Comparison of ENCODE assay signal across 8 cellular contexts in the genomic region with DNA sequence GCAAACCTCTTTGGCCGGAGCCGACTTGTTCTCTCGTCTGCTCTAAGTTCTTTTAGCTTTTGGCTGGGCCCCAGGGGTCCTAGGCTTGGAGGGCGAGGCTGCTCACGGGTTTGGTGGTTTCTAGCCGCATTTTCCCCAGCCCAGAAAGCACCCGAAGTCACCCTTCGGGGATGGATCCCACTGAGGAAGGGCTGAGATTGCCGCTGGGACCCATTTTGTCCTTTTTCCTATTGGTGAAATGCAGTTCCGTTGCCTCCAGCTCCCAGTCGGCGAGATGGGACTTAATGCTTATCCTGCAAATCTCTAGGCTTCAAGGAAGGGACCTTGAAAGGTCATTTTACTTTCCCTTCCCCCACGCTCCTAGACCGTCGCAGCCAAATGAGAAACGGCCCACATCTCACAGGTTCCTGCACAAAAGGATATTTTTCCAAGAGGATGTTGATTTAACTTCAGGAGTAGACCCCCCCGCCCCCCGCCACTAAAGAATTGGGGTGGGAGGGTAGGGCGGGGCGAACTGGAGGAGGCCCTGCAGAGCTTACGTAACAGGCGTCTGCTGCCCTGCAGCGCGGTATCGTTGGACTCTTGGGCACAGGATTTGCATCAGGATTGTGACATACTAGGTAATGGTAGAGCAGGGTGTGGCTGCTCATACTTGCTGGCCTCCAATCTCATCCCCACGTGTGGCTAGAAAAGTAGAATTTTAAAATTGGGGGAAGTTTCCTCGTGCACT. TPM values are rescaled to one million over a fixed set of nuclear protein-coding genes. Genes with fewer than 3 reads are reported as not detected.
DNase-seq lines count a peak whose midpoint lies in the region; ATAC-seq and TF ChIP-seq lines count a peak whose summit lies in the region.

No MANE protein-coding gene starts in this region.

- TF ChIP-seq CTCF in GM12865 (IDR thresholded peaks at IDR 0.05; ENCODE audit: insufficient read depth, low read depth, low read length, missing control alignments): no peak

- H3K9me3 Mint-ChIP-seq in activated naive CD4-positive, alpha-beta T cell treated with anti-CD3 and anti-CD28 coated beads, Interleukin-2, amount 50 U/mL, for 24 hours: no peaks in the 10 kb centered on the region

- peak; percentile 36 for ATAC-seq in HG02885 (IDR thresholded peaks at IDR 0.05; ENCODE audit: poor library complexity, unreplicated experiment)
- no peak for ATAC-seq in HG03097 (IDR thresholded peaks at IDR 0.05; ENCODE audit: low FRiP score, unreplicated experiment)

- H3K27ac Mint-ChIP-seq in activated naive CD4-positive, alpha-beta T cell treated with anti-CD3 and anti-CD28 coated beads, Interleukin-2, amount 50 U/mL, for 24 hours: peak overlapping the region; percentile 85

- peak overlapping the region; percentile 97 for H3K4me3 ChIP-seq in GM12865 (ENCODE audit: low read depth, low read length)

- no peaks in the 10 kb centered on the region for H3K27me3 Mint-ChIP-seq in activated naive CD4-positive, alpha-beta T cell treated with anti-CD3 and anti-CD28 coated beads, Interleukin-2, amount 50 U/mL, for 24 hours

- peaks cover 37% of the 10 kb centered on the region for H3K4me1 Mint-ChIP-seq in activated naive CD4-positive, alpha-beta T cell treated with anti-CD3 and anti-CD28 coated beads, Interleukin-2, amount 50 U/mL, for 24 hours

- H3K36me3 Mint-ChIP-seq in activated naive CD4-positive, alpha-beta T cell treated with anti-CD3 and anti-CD28 coated beads, Interleukin-2, amount 50 U/mL, for 24 hours: peaks cover 18% of the 10 kb centered on the region

- DNase-seq in GM12865 (ENCODE audit: low read depth) (peak; percentile 73), NOMO-1 treated with dmso at 0.1 percent for 144 hours (lab: John Stamatoyannopoulos, UW; ENCODE audit: unreplicated experiment) (peak; percentile 71), germinal center (ENCODE audit: low spot score) (peak; percentile 30), occipital lobe (lab: John Stamatoyannopoulos, UW) (peak; percentile 4), DMS114 treated with DMSO at 0.1 percent for 48 hours (lab: John Stamatoyannopoulos, UW; ENCODE audit: unreplicated experiment) (no peak)

- H3K4me3 Mint-ChIP-seq in activated naive CD4-positive, alpha-beta T cell treated with anti-CD3 and anti-CD28 coated beads, Interleukin-2, amount 50 U/mL, for 24 hours: peak overlapping the region; percentile 92

RNA-seq across cellular contexts. Expression of a gene that starts 0.6 kb away (rescaled TPM):
- 90.8 TPM for total RNA-seq in occipital lobe

RNA-seq across cellular contexts. Expression of a gene that starts 34.8 kb away (rescaled TPM):
- total RNA-seq in occipital lobe: 46.3 TPM
